In the genomic region with DNA sequence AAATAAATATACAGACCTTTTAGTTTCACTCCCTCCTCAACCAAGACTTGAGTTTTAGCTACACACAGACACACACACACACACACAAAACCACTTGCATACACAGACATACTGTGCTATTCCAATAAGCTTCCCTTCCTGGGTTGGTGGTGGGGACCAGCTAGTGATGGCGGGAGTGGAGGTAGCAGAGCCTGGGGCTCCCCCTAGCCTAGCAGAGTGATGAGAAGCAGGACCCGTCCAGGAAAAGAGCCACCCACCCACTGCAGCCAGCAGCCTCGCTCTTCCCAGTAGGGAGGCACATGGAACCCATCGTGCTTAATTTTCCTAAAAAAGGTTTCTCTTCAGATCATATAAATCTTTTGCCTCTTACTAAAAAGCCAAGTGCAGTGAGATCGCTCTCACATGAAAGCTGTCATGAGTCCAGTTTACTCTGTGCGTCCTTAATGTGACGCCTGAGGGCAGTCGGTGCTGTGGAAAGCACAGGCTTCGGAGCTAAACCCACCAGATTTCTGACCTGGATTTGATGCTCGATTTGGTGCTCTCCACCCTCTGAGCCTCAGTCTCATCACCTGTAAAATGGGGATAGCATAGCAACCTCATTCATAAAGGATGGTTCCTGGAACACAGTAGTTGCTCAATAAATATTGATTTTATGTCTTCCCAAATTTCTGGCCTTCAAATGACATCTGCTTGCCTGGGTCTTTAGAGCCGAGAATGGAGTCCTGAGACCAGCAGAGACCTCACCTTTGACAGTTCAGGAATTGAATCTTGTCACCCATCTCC, we compare ENCODE assay signal across 20 cellular contexts.
A peak's percentile ranks its signal among the peaks of the same experiment; 100 is the strongest.
DNase-seq lines count a peak whose midpoint lies in the region; FAIRE-seq and TF ChIP-seq lines count a peak whose summit lies in the region.
"Had no signal": no experiment of that assay in that cellular context is flagged by ENCODE, and none has a peak within 500 bp of the region (broad histone marks: within the 10 kb centered on the region; RNA-seq: fewer than 3 reads in every experiment).

No MANE protein-coding gene starts in this region.

- intact Hi-C loops in MCF 10A (cut with micrococcal nuclease): no loop called here
- intact Hi-C loops in breast epithelium (cut with DNase I; ENCODE audit: low total_unique reads): no loop called here
- intact Hi-C loops in endothelial cell of umbilical vein (cut with micrococcal nuclease): loop anchor here (1.0 to 5.0 kb wide), 3 partner anchors 10 to 61 kb away; no protein-coding TSS in a partner anchor
- intact Hi-C loops in Calu3 (cut with micrococcal nuclease; ENCODE audit: unreplicated experiment): no loop called here
- intact Hi-C loops in colonic mucosa (cut with DNase I): no loop called here

- no peak overlapping the region for H3K4me2 ChIP-seq in endothelial cell of umbilical vein (ENCODE audit: insufficient read depth, low read length)

- no peaks in the 10 kb centered on the region for H4K20me1 ChIP-seq in endothelial cell of umbilical vein (replicated peaks; ENCODE audit: control insufficient read depth, extremely low read depth, insufficient read depth, low read length)

- DNase-seq in MCF 10A (ENCODE audit: unreplicated experiment): no peak
- DNase-seq in breast epithelium (ENCODE audit: low spot score in 2 of 2): no peak
- DNase-seq in SJSA1 (ENCODE audit: low read depth in 1 of 2, low spot score in 2 of 2): peak in 1 of 2 experiments; percentile 42
- no peak for DNase-seq in endothelial cell of umbilical vein (ENCODE audit: low read depth, low spot score)
- DNase-seq in NCI-H1417 (lab: John Stamatoyannopoulos, UW): no peak
- DNase-seq in Calu3: no peak
- no peak for DNase-seq in colonic mucosa
- DNase-seq: activated CD8-positive, alpha-beta memory T cell treated with anti-CD3 and anti-CD28 coated beads for 24 hours; aorta; Caco-2; islet precursor cell; NCI-H1694 treated with DMSO at 0.1 percent for 48 hours; NCI-H510A; Peyer's patch had no signal

- no peaks in the 10 kb centered on the region for H3K9me1 ChIP-seq in endothelial cell of umbilical vein (replicated peaks; ENCODE audit: control insufficient read depth, extremely low read depth, insufficient read depth, low read length)

- H3K27me3 ChIP-seq in breast epithelium (no peaks in the 10 kb centered on the region), SJSA1 (replicated peaks) (no peaks in the 10 kb centered on the region), endothelial cell of umbilical vein (ENCODE audit: control insufficient read depth in 2 of 2, insufficient read depth in 2 of 2, low read length in 2 of 2) (no peaks in the 10 kb centered on the region), subcutaneous abdominal adipose tissue (ENCODE audit: control insufficient read depth in 5 of 5, insufficient read depth in 4 of 5, low read length in 5 of 5) (peaks cover 0 to 3% (median 0%) of the 10 kb centered on the region in 5 donors), colonic mucosa (no peaks in the 10 kb centered on the region)
- H3K27me3 ChIP-seq: Peyer's patch had no signal

- H3K9me3 ChIP-seq in breast epithelium (no peaks in the 10 kb centered on the region), SJSA1 (replicated peaks) (no peaks in the 10 kb centered on the region), endothelial cell of umbilical vein (replicated peaks; ENCODE audit: control insufficient read depth, insufficient read depth, low read length) (no peaks in the 10 kb centered on the region), subcutaneous abdominal adipose tissue (ENCODE audit: control insufficient read depth in 5 of 5, low read length in 5 of 5) (no peaks in the 10 kb centered on the region), colonic mucosa (no peaks in the 10 kb centered on the region)
- H3K9me3 ChIP-seq: Caco-2, Peyer's patch had no signal

- TF ChIP-seq CTCF in MCF 10A (IDR thresholded peaks at IDR 0.05; ENCODE audit: unreplicated experiment): no peak
- no peak for TF ChIP-seq CTCF in breast epithelium (IDR thresholded peaks at IDR 0.05)
- TF ChIP-seq CTCF in endothelial cell of umbilical vein (IDR thresholded peaks at IDR 0.05; ENCODE audit: extremely low read depth in 1 of 2, insufficient read depth in 1 of 2, low read depth in 1 of 2, low read length in 2 of 2): no peak
- TF ChIP-seq CTCF in Calu3 (IDR thresholded peaks at IDR 0.05; ENCODE audit: unreplicated experiment): no peak
- no peak for TF ChIP-seq CTCF in colonic mucosa (IDR thresholded peaks at IDR 0.05)

- FAIRE-seq in endothelial cell of umbilical vein (lab: Jason Lieb, UNC): no peak

- no peak overlapping the region for H2AFZ ChIP-seq in endothelial cell of umbilical vein (ENCODE audit: low read depth, low read length)
- H2AFZ ChIP-seq: parathyroid adenoma had no signal

- no peak overlapping the region for H3K4me3 ChIP-seq in breast epithelium
- H3K4me3 ChIP-seq in SJSA1: no peak overlapping the region
- no peak overlapping the region for H3K4me3 ChIP-seq in endothelial cell of umbilical vein (replicated peaks in 1 of 3; ENCODE audit: insufficient read depth in 1 of 3, low read depth in 1 of 3, low read length in 3 of 3)
- H3K4me3 ChIP-seq in subcutaneous abdominal adipose tissue (ENCODE audit: low read depth in 1 of 5, low read length in 5 of 5): no peak overlapping the region
- no peak overlapping the region for H3K4me3 ChIP-seq in colonic mucosa
- H3K4me3 ChIP-seq: Peyer's patch had no signal

- H3K9ac ChIP-seq in endothelial cell of umbilical vein (replicated peaks; ENCODE audit: extremely low read depth, insufficient read depth, low read length): no peak overlapping the region
- H3K9ac ChIP-seq in subcutaneous abdominal adipose tissue (ENCODE audit: low read length in 5 of 5): peak overlapping the region in 1 of 5 donors; percentile 12
- H3K9ac ChIP-seq in colonic mucosa (ENCODE audit: low read depth in 2 of 2, low read length in 2 of 2): no peak overlapping the region
- H3K9ac ChIP-seq: parathyroid adenoma had no signal

- CTCF ChIA-PET in MCF 10A (lab: Yijun Ruan, JAX) (no interaction called here), endothelial cell of umbilical vein (lab: Charles Lee) (interaction anchor here (1.2 to 1.7 kb wide), 5 partner anchors 9 to 157 kb away, joined by 3 to 7 read pairs (median 3); a partner anchor contains a TSS), Calu3 (lab: Charles Lee) (interaction anchor here (0.7 kb wide), 1 partner anchor 23 kb away, joined by 3 read pairs; no protein-coding TSS in a partner anchor)

- H3K27ac ChIP-seq in breast epithelium (no peak overlapping the region), SJSA1 (peak overlapping the region; percentile 51), endothelial cell of umbilical vein (ENCODE audit: insufficient read depth, low read depth, low read length) (no peak overlapping the region), subcutaneous abdominal adipose tissue (ENCODE audit: low read depth, low read length) (peak overlapping the region; percentile 29), colonic mucosa (no peak overlapping the region)
- H3K27ac ChIP-seq: parathyroid adenoma, Peyer's patch, VCaP had no signal

- no peak overlapping the region for H3K4me3 Mint-ChIP-seq in MCF 10A (ENCODE audit: unreplicated experiment)
- H3K4me3 Mint-ChIP-seq in Calu3 (ENCODE audit: low read depth, unreplicated experiment): no peak overlapping the region
- H3K4me3 Mint-ChIP-seq: dendritic cell treated with granulocyte-macrophage colony-stimulating factor and Interleukin-4, amounts not matched to agents 40 ng/mL and 50 ng/mL, for 4 days; stimulated activated naive CD8-positive, alpha-beta T cell treated with anti-CD3 and anti-CD28 coated beads, Interleukin-15, Interleukin-2, amounts not matched to agents 100 ng/mL and 50 ng/mL, for 24 hours had no signal

- BruUV-seq in MCF 10A (replicated peaks; lab: Mats Ljungman, UMichigan): no TSS peak
- BruUV-seq in endothelial cell of umbilical vein (replicated peaks; lab: Mats Ljungman, UMichigan): TSS peak; percentile 96
- no TSS peak for BruUV-seq in Calu3 (replicated peaks; lab: Mats Ljungman, UMichigan)

- H3K4me1 ChIP-seq in breast epithelium (no peaks in the 10 kb centered on the region), SJSA1 (replicated peaks) (peaks cover 27% of the 10 kb centered on the region), endothelial cell of umbilical vein (ENCODE audit: control insufficient read depth, extremely low read depth, insufficient read depth, low read length) (no peaks in the 10 kb centered on the region), subcutaneous abdominal adipose tissue (ENCODE audit: control insufficient read depth in 5 of 5, insufficient read depth in 5 of 5, low read length in 5 of 5) (peaks cover 0 to 26% (median 7%) of the 10 kb centered on the region in 5 donors), colonic mucosa (no peaks in the 10 kb centered on the region)
- H3K4me1 ChIP-seq: parathyroid adenoma, Peyer's patch had no signal

- no peak for TF ChIP-seq POLR2A in breast epithelium (IDR thresholded peaks at IDR 0.05)
- TF ChIP-seq POLR2A in endothelial cell of umbilical vein (IDR thresholded peaks at IDR 0.05; ENCODE audit: low read depth, low read length): no peak

- H3K9me3 Mint-ChIP-seq in MCF 10A (ENCODE audit: unreplicated experiment): no peaks in the 10 kb centered on the region
- H3K9me3 Mint-ChIP-seq in Calu3 (ENCODE audit: low read depth, unreplicated experiment): no peaks in the 10 kb centered on the region
- H3K9me3 Mint-ChIP-seq: activated T-helper 2 cell treated with anti-CD3 and anti-CD28 coated beads, Interferon-gamma antibody, Interleukin-2, Interleukin-4, amounts not matched to agents 10 μg/mL and 5 μg/mL and 100 μg/mL, durations not matched to agents 14 hours and 24 hours and 36 hours; dendritic cell treated with granulocyte-macrophage colony-stimulating factor and Interleukin-4, amounts not matched to agents 40 ng/mL and 50 ng/mL, for 4 days; stimulated activated naive CD8-positive, alpha-beta T cell treated with anti-CD3 and anti-CD28 coated beads, Interleukin-15, Interleukin-2, amounts not matched to agents 100 ng/mL and 50 ng/mL, for 24 hours had no signal

- POLR2A ChIA-PET in MCF 10A (lab: Yijun Ruan, JAX) (interaction anchor here (0.8 to 1.0 kb wide), 3 partner anchors 15 to 52 kb away, joined by 3 read pairs; no protein-coding TSS in a partner anchor), endothelial cell of umbilical vein (lab: Charles Lee) (no interaction called here)

- no peaks in the 10 kb centered on the region for H3K79me2 ChIP-seq in endothelial cell of umbilical vein (ENCODE audit: control insufficient read depth, insufficient read depth, low read length)
- H3K79me2 ChIP-seq: parathyroid adenoma had no signal

- H3K36me3 ChIP-seq in breast epithelium (no peaks in the 10 kb centered on the region), SJSA1 (no peaks in the 10 kb centered on the region), endothelial cell of umbilical vein (ENCODE audit: control insufficient read depth in 2 of 2, extremely low read depth in 1 of 2, insufficient read depth in 2 of 2, low read length in 2 of 2) (no peaks in the 10 kb centered on the region), subcutaneous abdominal adipose tissue (ENCODE audit: control insufficient read depth in 5 of 5, insufficient read depth in 5 of 5, low read length in 5 of 5) (no peaks in the 10 kb centered on the region), colonic mucosa (no peaks in the 10 kb centered on the region)
- H3K36me3 ChIP-seq: Peyer's patch had no signal

- H3K4me1 Mint-ChIP-seq in MCF 10A (ENCODE audit: insufficient read depth, unreplicated experiment) (peaks cover 9% of the 10 kb centered on the region), Calu3 (ENCODE audit: low read depth, unreplicated experiment) (no peaks in the 10 kb centered on the region)

- peak overlapping the region; percentile 14 for H3K27ac Mint-ChIP-seq in MCF 10A (ENCODE audit: low read depth, unreplicated experiment)
- no peak overlapping the region for H3K27ac Mint-ChIP-seq in Calu3 (ENCODE audit: unreplicated experiment)
- H3K27ac Mint-ChIP-seq: activated T-helper 2 cell treated with anti-CD3 and anti-CD28 coated beads, Interferon-gamma antibody, Interleukin-2, Interleukin-4, amounts not matched to agents 10 μg/mL and 5 μg/mL and 100 μg/mL, durations not matched to agents 14 hours and 24 hours and 36 hours; dendritic cell treated with granulocyte-macrophage colony-stimulating factor and Interleukin-4, amounts not matched to agents 40 ng/mL and 50 ng/mL, for 4 days; stimulated activated naive CD8-positive, alpha-beta T cell treated with anti-CD3 and anti-CD28 coated beads, Interleukin-15, Interleukin-2, amounts not matched to agents 100 ng/mL and 50 ng/mL, for 24 hours had no signal

- dilution Hi-C loops in endothelial cell of umbilical vein (cut with MboI; ENCODE audit: extremely low pct_ligation_motif_present, low sequenced_read_pairs): no loop called here

- H3K36me3 Mint-ChIP-seq in MCF 10A (ENCODE audit: insufficient read depth, unreplicated experiment): no peaks in the 10 kb centered on the region
- no peaks in the 10 kb centered on the region for H3K36me3 Mint-ChIP-seq in Calu3 (ENCODE audit: insufficient read depth, unreplicated experiment)

- H3K27me3 Mint-ChIP-seq in MCF 10A (ENCODE audit: insufficient read depth, unreplicated experiment): no peaks in the 10 kb centered on the region
- no peaks in the 10 kb centered on the region for H3K27me3 Mint-ChIP-seq in Calu3 (ENCODE audit: unreplicated experiment)
- H3K27me3 Mint-ChIP-seq: stimulated activated naive CD8-positive, alpha-beta T cell treated with anti-CD3 and anti-CD28 coated beads, Interleukin-15, Interleukin-2, amounts not matched to agents 100 ng/mL and 50 ng/mL, for 24 hours had no signal

Comparison
In these comparisons a context has a peak if more than half of its experiments do, and no peak if none do; other contexts are left out.
1. H3K27ac ChIP-seq: peak in SJSA1 (single experiment) and subcutaneous abdominal adipose tissue (single experiment); none in breast epithelium (0 of 2), endothelial cell of umbilical vein (single experiment) and colonic mucosa (single experiment).